1 cellular context compared by ENCODE assay signal in genomic region chr17:19729900-19730299, GRCh38.
TF ChIP-seq lines count a peak whose summit lies in the region.

No MANE protein-coding gene starts in this region.

TF ChIP-seq in H1, 55 proteins besides CTCF, POLR2A, EP300 and RAD21:
- TF ChIP-seq YY1 (IDR thresholded peaks at IDR 0.05; ENCODE audit: low read depth, low read length) (no peak), GABPA (IDR thresholded peaks at IDR 0.05; ENCODE audit: borderline replicate concordance, insufficient read depth, low read length) (no peak), HDAC6 (IDR thresholded peaks at IDR 0.05; ENCODE audit: low read depth, low read length) (no peak), E2F6 (IDR thresholded peaks at IDR 0.05) (peak; percentile 68), MAX (IDR thresholded peaks at IDR 0.05) (peak; percentile 51)
